8 cellular contexts compared by ENCODE assay signal in genomic region chr21:44867999-44868700, GRCh38. TPM values are rescaled to one million over a fixed set of nuclear protein-coding genes. Genes with fewer than 3 reads are reported as not detected.
A peak's percentile ranks its signal among the peaks of the same experiment; 100 is the strongest.
DNase-seq lines count a peak whose midpoint lies in the region; ATAC-seq and TF ChIP-seq lines count a peak whose summit lies in the region.

No MANE protein-coding gene starts in this region.

- CTCF ChIA-PET in activated CD8-positive, alpha-beta T cell treated with anti-CD3 and anti-CD28 coated beads for 36 hours (lab: Charles Lee) = interaction anchor here (1.1 kb wide), 1 partner anchor 67 kb away, joined by 3 read pairs; no protein-coding TSS in a partner anchor

- peak overlapping the region; percentile 58 for H3K4me3 Mint-ChIP-seq in activated CD8-positive, alpha-beta T cell treated with anti-CD3 and anti-CD28 coated beads for 36 hours
- H3K4me3 Mint-ChIP-seq in stimulated activated effector memory CD8-positive, alpha-beta T cell treated with anti-CD3 and anti-CD28 coated beads, Interleukin-12 subunit alpha, Interleukin-12 subunit beta, amount 100 ng/mL, for 72 hours = peak overlapping the region; percentile 73

- H3K4me1 Mint-ChIP-seq in activated CD8-positive, alpha-beta T cell treated with anti-CD3 and anti-CD28 coated beads for 36 hours (ENCODE audit: low read depth) = peaks cover 77% of the 10 kb centered on the region
- peaks cover 81% of the 10 kb centered on the region for H3K4me1 Mint-ChIP-seq in stimulated activated effector memory CD8-positive, alpha-beta T cell treated with anti-CD3 and anti-CD28 coated beads, Interleukin-12 subunit alpha, Interleukin-12 subunit beta, amount 100 ng/mL, for 72 hours

- peaks cover 0 to 24% of the 10 kb centered on the region in 2 donors for H3K36me3 ChIP-seq in gastroesophageal sphincter

- H3K9me3 Mint-ChIP-seq in activated CD8-positive, alpha-beta T cell treated with anti-CD3 and anti-CD28 coated beads for 36 hours = no peaks in the 10 kb centered on the region
- H3K9me3 Mint-ChIP-seq in stimulated activated effector memory CD8-positive, alpha-beta T cell treated with anti-CD3 and anti-CD28 coated beads, Interleukin-12 subunit alpha, Interleukin-12 subunit beta, amount 100 ng/mL, for 72 hours = no peaks in the 10 kb centered on the region

- H3K4me1 ChIP-seq in gastroesophageal sphincter = peaks cover 4 to 88% (median 64%) of the 10 kb centered on the region in 3 donors

- no peaks in the 10 kb centered on the region for H3K9me3 ChIP-seq in gastroesophageal sphincter

- DNase-seq in Jurkat, Clone E6-1 (ENCODE audit: low read depth, low spot score) = peak; percentile 77
- peak; percentile 73 for DNase-seq in activated CD8-positive, alpha-beta T cell treated with anti-CD3 and anti-CD28 coated beads for 36 hours
- no peak for DNase-seq in stimulated activated effector memory CD8-positive, alpha-beta T cell treated with anti-CD3 and anti-CD28 coated beads, Interleukin-12 subunit alpha, Interleukin-12 subunit beta, amount 100 ng/mL, for 72 hours (ENCODE audit: low spot score in 2 of 2)
- no peak for DNase-seq in NCI-H2196 (lab: John Stamatoyannopoulos, UW; ENCODE audit: unreplicated experiment)

- no peak for TF ChIP-seq EP300 in gastroesophageal sphincter (IDR thresholded peaks at IDR 0.05)

- no peaks in the 10 kb centered on the region for H3K27me3 Mint-ChIP-seq in activated CD8-positive, alpha-beta T cell treated with anti-CD3 and anti-CD28 coated beads for 36 hours

- POLR2A ChIA-PET in activated CD8-positive, alpha-beta T cell treated with anti-CD3 and anti-CD28 coated beads for 36 hours (lab: Charles Lee) = no interaction called here

- H3K36me3 Mint-ChIP-seq in activated CD8-positive, alpha-beta T cell treated with anti-CD3 and anti-CD28 coated beads for 36 hours (ENCODE audit: low read depth) = peaks cover 33% of the 10 kb centered on the region
- peaks cover 48% of the 10 kb centered on the region for H3K36me3 Mint-ChIP-seq in stimulated activated effector memory CD8-positive, alpha-beta T cell treated with anti-CD3 and anti-CD28 coated beads, Interleukin-12 subunit alpha, Interleukin-12 subunit beta, amount 100 ng/mL, for 72 hours

- peak overlapping the region; percentile 43 to 98 (median 96) for H3K27ac ChIP-seq in gastroesophageal sphincter

- H3K4me3 ChIP-seq in Jurkat, Clone E6-1 (ENCODE audit: low read length) = peak overlapping the region; percentile 41
- no peak overlapping the region for H3K4me3 ChIP-seq in gastroesophageal sphincter

- no peak for TF ChIP-seq CTCF in activated CD8-positive, alpha-beta T cell treated with anti-CD3 and anti-CD28 coated beads for 36 hours (IDR thresholded peaks at IDR 0.05)
- TF ChIP-seq CTCF in gastroesophageal sphincter (IDR thresholded peaks at IDR 0.05) = no peak

- peak overlapping the region; percentile 91 for H3K27ac Mint-ChIP-seq in activated CD8-positive, alpha-beta T cell treated with anti-CD3 and anti-CD28 coated beads for 36 hours
- H3K27ac Mint-ChIP-seq in stimulated activated effector memory CD8-positive, alpha-beta T cell treated with anti-CD3 and anti-CD28 coated beads, Interleukin-12 subunit alpha, Interleukin-12 subunit beta, amount 100 ng/mL, for 72 hours = peak overlapping the region; percentile 93

- 59 to 68% methylated on average over 8 to 10 of the region's 12 CpGs for WGBS in gastroesophageal sphincter (ENCODE audit: low coverage in 1 of 2), 2 donors

- ATAC-seq in activated CD8-positive, alpha-beta T cell treated with anti-CD3 and anti-CD28 coated beads for 36 hours = peak; percentile 75
- ATAC-seq in gastroesophageal sphincter (no peak), HG03571 (IDR thresholded peaks at IDR 0.05; ENCODE audit: unreplicated experiment) (no peak), HG03520 (IDR thresholded peaks at IDR 0.05; ENCODE audit: unreplicated experiment) (no peak), HG03097 (IDR thresholded peaks at IDR 0.05; ENCODE audit: low FRiP score, unreplicated experiment) (no peak)
- peak; percentile 73 for ATAC-seq in stimulated activated effector memory CD8-positive, alpha-beta T cell treated with anti-CD3 and anti-CD28 coated beads, Interleukin-12 subunit alpha, Interleukin-12 subunit beta, amount 100 ng/mL, for 72 hours

- intact Hi-C loops in activated CD8-positive, alpha-beta T cell treated with anti-CD3 and anti-CD28 coated beads for 36 hours (cut with micrococcal nuclease) = no loop called here

- no peaks in the 10 kb centered on the region for H3K27me3 ChIP-seq in gastroesophageal sphincter

- no peak for TF ChIP-seq POLR2A in gastroesophageal sphincter (IDR thresholded peaks at IDR 0.05)

RNA-seq across cellular contexts. Expression of gene PTTG1IP, which starts 5.3 kb away (rescaled TPM):
- 98.0 TPM for polyA plus RNA-seq in Jurkat, Clone E6-1 (2012; ENCODE audit: insufficient read depth, insufficient read length)
- total RNA-seq in activated CD8-positive, alpha-beta T cell treated with anti-CD3 and anti-CD28 coated beads for 36 hours = 10 to 100 TPM; 60.7 to 61.8 TPM
- total RNA-seq in gastroesophageal sphincter = 100 to 1,000 TPM; 217 to 419 (median 313) TPM

RNA-seq across cellular contexts. Expression of gene SUMO3, which starts 50.3 kb away (rescaled TPM):
- polyA plus RNA-seq in Jurkat, Clone E6-1 (2012; ENCODE audit: insufficient read depth, insufficient read length) = 149 TPM
- 10 to 100 TPM; 69.8 to 72.9 TPM for total RNA-seq in activated CD8-positive, alpha-beta T cell treated with anti-CD3 and anti-CD28 coated beads for 36 hours
- 10 to 100 TPM; 41.7 to 56.2 (median 53.7) TPM for total RNA-seq in gastroesophageal sphincter

RNA-seq across cellular contexts. Expression of gene ITGB2, which starts 52.5 kb away (rescaled TPM):
- polyA plus RNA-seq in Jurkat, Clone E6-1 (2012; ENCODE audit: insufficient read depth, insufficient read length) = 108 TPM
- 100 to 1,000 TPM; 340 to 343 TPM for total RNA-seq in activated CD8-positive, alpha-beta T cell treated with anti-CD3 and anti-CD28 coated beads for 36 hours
- total RNA-seq in gastroesophageal sphincter = 100 to 1,000 TPM in 1 of 4 donors, 10 to 100 TPM in 3; 10.4 to 112 (median 41.4) TPM

Comparison
In these comparisons a context has a peak if more than half of its experiments do, and no peak if none do; other contexts are left out.
1. DNase-seq: peak in Jurkat, Clone E6-1 (single experiment) and activated CD8-positive, alpha-beta T cell treated with anti-CD3 and anti-CD28 coated beads for 36 hours (single experiment); none in stimulated activated effector memory CD8-positive, alpha-beta T cell treated with anti-CD3 and anti-CD28 coated beads, Interleukin-12 subunit alpha, Interleukin-12 subunit beta, amount 100 ng/mL, for 72 hours (0 of 2) and NCI-H2196 (single experiment).
2. ATAC-seq: peak in activated CD8-positive, alpha-beta T cell treated with anti-CD3 and anti-CD28 coated beads for 36 hours (single experiment) and stimulated activated effector memory CD8-positive, alpha-beta T cell treated with anti-CD3 and anti-CD28 coated beads, Interleukin-12 subunit alpha, Interleukin-12 subunit beta, amount 100 ng/mL, for 72 hours (single experiment); none in gastroesophageal sphincter (single experiment), HG03571 (single experiment), HG03520 (single experiment) and HG03097 (single experiment).